In the genomic region with DNA sequence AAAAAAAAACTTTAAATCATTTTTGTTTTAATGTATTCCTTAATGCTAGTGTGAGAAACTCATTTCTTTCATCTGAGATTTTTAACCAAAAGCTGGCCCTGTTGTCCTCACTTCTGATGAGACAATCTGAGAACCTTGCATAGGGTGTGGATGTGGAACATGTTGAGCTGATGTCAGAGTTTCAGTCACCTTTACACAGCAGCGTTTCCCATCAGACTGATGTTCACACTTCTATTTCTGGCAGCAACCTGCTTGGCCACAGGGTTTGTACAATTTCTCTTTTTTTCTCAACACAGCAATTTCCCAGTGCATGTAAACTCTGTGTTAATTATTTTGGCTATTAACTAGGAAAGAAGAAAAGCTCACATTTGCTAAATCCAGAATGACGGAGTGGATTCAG, we compare ENCODE assay signal across 12 cellular contexts.
DNase-seq lines count a peak whose midpoint lies in the region; ATAC-seq and TF ChIP-seq lines count a peak whose summit lies in the region.
"Had no signal": no experiment of that assay in that cellular context is flagged by ENCODE, and none has a peak within 500 bp of the region (broad histone marks: within the 10 kb centered on the region; RNA-seq: fewer than 3 reads in every experiment).

No MANE protein-coding gene starts in this region.

- H3K4me3 ChIP-seq in colonic mucosa (no peak overlapping the region), upper lobe of left lung (no peak overlapping the region), dorsolateral prefrontal cortex (no peak overlapping the region)
- H3K4me3 ChIP-seq: heart left ventricle, SK-N-MC had no signal

- H3K9me3 ChIP-seq in colonic mucosa (no peaks in the 10 kb centered on the region), upper lobe of left lung (no peaks in the 10 kb centered on the region)
- H3K9me3 ChIP-seq: heart left ventricle had no signal

- no peaks in the 10 kb centered on the region for H3K4me1 ChIP-seq in colonic mucosa
- no peaks in the 10 kb centered on the region for H3K4me1 ChIP-seq in upper lobe of left lung
- H3K4me1 ChIP-seq: heart left ventricle, parathyroid adenoma had no signal

- no peaks in the 10 kb centered on the region for H3K36me3 ChIP-seq in colonic mucosa
- no peaks in the 10 kb centered on the region for H3K36me3 ChIP-seq in upper lobe of left lung
- H3K36me3 ChIP-seq: heart left ventricle had no signal

- ATAC-seq in GM18520 (IDR thresholded peaks at IDR 0.05; ENCODE audit: unreplicated experiment): peak; percentile 70
- peak; percentile 86 for ATAC-seq in GM21390 (IDR thresholded peaks at IDR 0.05; ENCODE audit: unreplicated experiment)
- ATAC-seq in HG03196 (IDR thresholded peaks at IDR 0.05; ENCODE audit: unreplicated experiment): peak; percentile 75
- no peak for ATAC-seq in upper lobe of left lung (ENCODE audit: low FRiP score in 2 of 2)
- ATAC-seq: heart left ventricle had no signal

- DNase-seq in colonic mucosa (no peak), upper lobe of left lung (no peak), dorsolateral prefrontal cortex (no peak), mesenteric fat pad (ENCODE audit: low spot score) (no peak), GDM1 (lab: John Stamatoyannopoulos, UW) (no peak)
- DNase-seq: anterior cingulate cortex, heart left ventricle had no signal

- TF ChIP-seq EP300 in upper lobe of left lung (IDR thresholded peaks at IDR 0.05): no peak

- peak overlapping the region; percentile 38 for H3K27ac ChIP-seq in colonic mucosa
- H3K27ac ChIP-seq in upper lobe of left lung: no peak overlapping the region
- H3K27ac ChIP-seq in dorsolateral prefrontal cortex: no peak overlapping the region
- H3K27ac ChIP-seq: heart left ventricle, parathyroid adenoma, SK-N-MC had no signal

- no peak for TF ChIP-seq POLR2A in upper lobe of left lung (IDR thresholded peaks at IDR 0.05)

- WGBS in upper lobe of left lung, 2 donors: 59 to 73% methylated on average over 2 of the region's 2 CpGs

- intact Hi-C loops in colonic mucosa (cut with DNase I) (no loop called here), dorsolateral prefrontal cortex (cut with DNase I) (no loop called here)

- H3K27me3 ChIP-seq in colonic mucosa (no peaks in the 10 kb centered on the region), upper lobe of left lung (no peaks in the 10 kb centered on the region), dorsolateral prefrontal cortex (no peaks in the 10 kb centered on the region)
- H3K27me3 ChIP-seq: heart left ventricle had no signal

- no peak for TF ChIP-seq CTCF in colonic mucosa (IDR thresholded peaks at IDR 0.05)
- no peak for TF ChIP-seq CTCF in upper lobe of left lung (IDR thresholded peaks at IDR 0.05)
- no peak for TF ChIP-seq CTCF in dorsolateral prefrontal cortex (IDR thresholded peaks at IDR 0.05 in 54 of 56, conservative IDR thresholded peaks at IDR 0.05 in 2 of 56; ENCODE audit: low read depth in 1 of 56, partially characterized antibody in 56 of 56)

- H3K9ac ChIP-seq in colonic mucosa (ENCODE audit: low read depth in 2 of 2, low read length in 2 of 2): no peak overlapping the region
- H3K9ac ChIP-seq: parathyroid adenoma had no signal

Comparison
In these comparisons a context has a peak if more than half of its experiments do, and no peak if none do; other contexts are left out.
1. ATAC-seq: peak in GM18520 (single experiment), GM21390 (single experiment) and HG03196 (single experiment); none in upper lobe of left lung (0 of 2).